Comparison of ENCODE assay signal across 13 cellular contexts in genomic region chr15:55268054-55268695, GRCh38. TPM values are rescaled to one million over a fixed set of nuclear protein-coding genes. Genes with fewer than 3 reads are reported as not detected.
DNase-seq lines count a peak whose midpoint lies in the region; ATAC-seq and TF ChIP-seq lines count a peak whose summit lies in the region.
"Had no signal": no experiment of that assay in that cellular context is flagged by ENCODE, and none has a peak within 500 bp of the region (broad histone marks: within the 10 kb centered on the region; RNA-seq: fewer than 3 reads in every experiment).

No MANE protein-coding gene starts in this region.

- no peaks in the 10 kb centered on the region for H4K20me1 ChIP-seq in BLaER1 treated with 17β-estradiol and CSF1 and Interleukin-3, amounts not matched to agents 10 nM and 100 nM

- H3K9me3 ChIP-seq in BLaER1 treated with 17β-estradiol and CSF1 and Interleukin-3, amounts not matched to agents 10 nM and 100 nM (replicated peaks in 1 of 11) = peaks cover 0 to 12% (median 9%) of the 10 kb centered on the region in 11 experiments; a peak in 9 of 22 replicates
- H3K9me3 ChIP-seq in adrenal gland (replicated peaks in 1 of 3) (no peaks in the 10 kb centered on the region), suprapubic skin (no peaks in the 10 kb centered on the region)

- H3K27ac ChIP-seq in BLaER1 treated with 17β-estradiol and CSF1 and Interleukin-3, amounts not matched to agents 10 nM and 100 nM = peak overlapping the region; percentile 53 to 87 (median 77)
- peak overlapping the region; percentile 79 for H3K27ac ChIP-seq in HL-60 (replicated peaks)
- H3K27ac ChIP-seq in adrenal gland = peak overlapping the region in 4 of 5 donors; percentile 45 to 83 (median 76)
- H3K27ac ChIP-seq in suprapubic skin = no peak overlapping the region
- H3K27ac ChIP-seq: KMS-11 had no signal

- H3K27me3 Mint-ChIP-seq in natural killer cell treated with Interleukin-12 subunit alpha and Interleukin-12 subunit beta and Interleukin-15 and Interleukin-18, amount 100 ng/mL, for 72 hours = no peaks in the 10 kb centered on the region

- H3K27me3 ChIP-seq in BLaER1 treated with 17β-estradiol and CSF1 and Interleukin-3, amounts not matched to agents 10 nM and 100 nM = no peaks in the 10 kb centered on the region
- no peaks in the 10 kb centered on the region for H3K27me3 ChIP-seq in HL-60 (ENCODE audit: insufficient read depth, poor library complexity, severe bottlenecking)
- H3K27me3 ChIP-seq in adrenal gland = no peaks in the 10 kb centered on the region
- H3K27me3 ChIP-seq in suprapubic skin = no peaks in the 10 kb centered on the region

- peak overlapping the region; percentile 96 to 97 for H3K27ac Mint-ChIP-seq in natural killer cell treated with Interleukin-12 subunit alpha and Interleukin-12 subunit beta and Interleukin-15 and Interleukin-18, amount 100 ng/mL, for 72 hours

- peak overlapping the region; percentile 40 to 73 (median 68); a peak in 21 of 22 replicates for H3K9ac ChIP-seq in BLaER1 treated with 17β-estradiol and CSF1 and Interleukin-3, amounts not matched to agents 10 nM and 100 nM
- H3K9ac ChIP-seq: KMS-11 had no signal

- TF ChIP-seq POLR2A in adrenal gland (IDR thresholded peaks at IDR 0.05) (no peak), suprapubic skin (IDR thresholded peaks at IDR 0.05) (no peak)

- no peaks in the 10 kb centered on the region for H3K9me3 Mint-ChIP-seq in natural killer cell treated with Interleukin-12 subunit alpha and Interleukin-12 subunit beta and Interleukin-15 and Interleukin-18, amount 100 ng/mL, for 72 hours
- H3K9me3 Mint-ChIP-seq: H9 had no signal

- no peak for ATAC-seq in natural killer cell treated with Interleukin-12 subunit alpha and Interleukin-12 subunit beta and Interleukin-15 and Interleukin-18, amount 100 ng/mL, for 72 hours
- ATAC-seq in GM18873 (IDR thresholded peaks at IDR 0.05; ENCODE audit: low FRiP score, unreplicated experiment) = no peak

- TF ChIP-seq CTCF in HL-60 (IDR thresholded peaks at IDR 0.05; ENCODE audit: insufficient read depth, low read length) = no peak
- no peak for TF ChIP-seq CTCF in adrenal gland (IDR thresholded peaks at IDR 0.05)
- no peak for TF ChIP-seq CTCF in suprapubic skin (IDR thresholded peaks at IDR 0.05)

- WGBS in adrenal gland, 4 donors = 81 to 100% (median 96%) methylated on average over 2 of the region's 2 CpGs
- 90% methylated on average over 2 of the region's 2 CpGs for WGBS in suprapubic skin

- peaks cover 0 to 87% (median 39%) of the 10 kb centered on the region in 11 experiments; a peak in 15 of 22 replicates for H3K36me3 ChIP-seq in BLaER1 treated with 17β-estradiol and CSF1 and Interleukin-3, amounts not matched to agents 10 nM and 100 nM
- H3K36me3 ChIP-seq in adrenal gland (replicated peaks in 1 of 2) (no peaks in the 10 kb centered on the region), suprapubic skin (no peaks in the 10 kb centered on the region)

- intact Hi-C loops in adrenal gland (cut with DNase I) = no loop called here

- H3K4me1 Mint-ChIP-seq in natural killer cell treated with Interleukin-12 subunit alpha and Interleukin-12 subunit beta and Interleukin-15 and Interleukin-18, amount 100 ng/mL, for 72 hours (ENCODE audit: low read depth in 2 of 2) = peaks cover 72 to 89% of the 10 kb centered on the region in 2 donors
- H3K4me1 Mint-ChIP-seq: H9 had no signal

- TF ChIP-seq EP300 in suprapubic skin (IDR thresholded peaks at IDR 0.05) = no peak

- peak overlapping the region; percentile 70 to 90 (median 79) for H3K4me2 ChIP-seq in BLaER1 treated with 17β-estradiol and CSF1 and Interleukin-3, amounts not matched to agents 10 nM and 100 nM
- H3K4me2 ChIP-seq: KMS-11 had no signal

- peaks cover 60% of the 10 kb centered on the region for H3K36me3 Mint-ChIP-seq in natural killer cell treated with Interleukin-12 subunit alpha and Interleukin-12 subunit beta and Interleukin-15 and Interleukin-18, amount 100 ng/mL, for 72 hours

- peak overlapping the region in 8 of 10 experiments; percentile 3 to 47 (median 20); a peak in 8 of 20 replicates for H3K4me3 ChIP-seq in BLaER1 treated with 17β-estradiol and CSF1 and Interleukin-3, amounts not matched to agents 10 nM and 100 nM
- H3K4me3 ChIP-seq in HL-60 (replicated peaks; ENCODE audit: insufficient read depth, low read length) (no peak overlapping the region), adrenal gland (no peak overlapping the region), suprapubic skin (no peak overlapping the region)

- DNase-seq in HL-60 (ENCODE audit: low read depth in 1 of 2, low spot score in 1 of 2) = no peak
- DNase-seq in adrenal gland = no peak
- no peak for DNase-seq in natural killer cell treated with Interleukin-12 subunit alpha and Interleukin-12 subunit beta and Interleukin-15 and Interleukin-18, amount 100 ng/mL, for 72 hours (ENCODE audit: low spot score)
- DNase-seq in RKO (ENCODE audit: low spot score) = no peak
- no peak for DNase-seq in NCI-H1436 treated with DMSO at 0.1 percent for 48 hours (lab: John Stamatoyannopoulos, UW)
- DNase-seq in suprapubic skin (ENCODE audit: low spot score in 2 of 2) = no peak
- DNase-seq: H9, NCI-H187 treated with DMSO at 0.1 percent for 48 hours, NCI-H526 treated with DMSO at 0.1 percent for 48 hours, RPMI8226 had no signal

- H3K4me1 ChIP-seq in BLaER1 treated with 17β-estradiol and CSF1 and Interleukin-3, amounts not matched to agents 10 nM and 100 nM = peaks cover 20 to 82% (median 47%) of the 10 kb centered on the region in 10 experiments
- H3K4me1 ChIP-seq in adrenal gland (replicated peaks in 1 of 2) (peaks cover 5 to 26% of the 10 kb centered on the region in 2 donors), suprapubic skin (peaks cover 3% of the 10 kb centered on the region)

- peak overlapping the region; percentile 86 for H3K4me3 Mint-ChIP-seq in natural killer cell treated with Interleukin-12 subunit alpha and Interleukin-12 subunit beta and Interleukin-15 and Interleukin-18, amount 100 ng/mL, for 72 hours
- H3K4me3 Mint-ChIP-seq: H9 had no signal

RNA-seq across cellular contexts. Expression of gene RAB27A, which starts 21.4 kb away (rescaled TPM):
- total RNA-seq in adrenal gland (10 to 100 TPM; 17.7 to 78.3 (median 46.7) TPM), suprapubic skin (10 to 100 TPM in 2 of 4 donors, 1 to 10 TPM in 2; 7.8 to 16.1 (median 9.2) TPM)
- 100 to 1,000 TPM in 1 of 3 donors, 10 to 100 TPM in 2; 12.6 to 102 (median 12.7) TPM for polyA plus RNA-seq in adrenal gland
- total RNA-seq in natural killer cell treated with Interleukin-12 subunit alpha and Interleukin-12 subunit beta and Interleukin-15 and Interleukin-18, amount 100 ng/mL, for 72 hours = 100 to 1,000 TPM; 136 to 243 TPM

RNA-seq across cellular contexts. Expression of gene PIGBOS1, which starts 50.7 kb away (rescaled TPM):
- total RNA-seq in adrenal gland (10 to 100 TPM; 11.1 to 18.2 (median 13.6) TPM), suprapubic skin (10 to 100 TPM in 1 of 4 donors, 1 to 10 TPM in 3; 4.1 to 17.8 (median 8.9) TPM)
- polyA plus RNA-seq in adrenal gland = 10 to 100 TPM; 14.5 to 21.6 (median 17.4) TPM
- total RNA-seq in natural killer cell treated with Interleukin-12 subunit alpha and Interleukin-12 subunit beta and Interleukin-15 and Interleukin-18, amount 100 ng/mL, for 72 hours = 10 to 100 TPM; 13.2 to 13.3 TPM

RNA-seq across cellular contexts. Expression of gene PIGB, which starts 50.8 kb away (rescaled TPM):
- total RNA-seq in adrenal gland (10 to 100 TPM in 6 of 8 donors, 1 to 10 TPM in 2; 9.5 to 19.6 (median 12.3) TPM), suprapubic skin (10 to 100 TPM in 2 of 4 donors, 1 to 10 TPM in 2; 6.7 to 13.2 (median 9.9) TPM)
- 10 to 100 TPM; 16.2 to 33.8 (median 20.4) TPM for polyA plus RNA-seq in adrenal gland
- total RNA-seq in natural killer cell treated with Interleukin-12 subunit alpha and Interleukin-12 subunit beta and Interleukin-15 and Interleukin-18, amount 100 ng/mL, for 72 hours = 10 to 100 TPM; 18.4 to 27.5 TPM

Comparison
In these comparisons a context has a peak if more than half of its experiments do, and no peak if none do; other contexts are left out.
1. H3K4me3 ChIP-seq: peak in BLaER1 treated with 17β-estradiol and CSF1 and Interleukin-3, amounts not matched to agents 10 nM and 100 nM (8 of 10); none in HL-60 (single experiment), adrenal gland (0 of 4) and suprapubic skin (single experiment).